8 cellular contexts compared by ENCODE assay signal in the genomic region with DNA sequence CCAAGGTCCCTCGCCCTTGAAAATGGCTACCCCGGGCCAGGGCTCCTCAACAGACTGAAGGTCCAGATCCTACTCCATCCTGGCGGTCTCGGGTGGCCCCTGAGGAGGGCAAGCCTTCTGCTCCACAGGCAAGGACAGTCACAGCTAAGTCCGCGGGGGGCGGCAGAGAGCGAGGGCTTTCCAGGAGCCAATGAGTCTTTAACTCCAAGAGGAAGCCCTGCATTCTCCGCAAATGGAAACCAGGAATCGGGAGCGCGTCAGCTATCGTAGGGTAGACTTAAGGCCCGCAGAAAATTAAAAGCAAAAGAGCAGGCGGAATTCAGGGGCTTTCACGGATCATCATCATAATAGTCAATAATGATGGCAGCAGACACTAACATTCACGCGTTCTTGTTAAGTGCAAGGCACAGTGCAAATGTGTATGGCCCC.
DNase-seq lines count a peak whose midpoint lies in the region; ATAC-seq and TF ChIP-seq lines count a peak whose summit lies in the region.

No MANE protein-coding gene starts in this region.

- peaks cover 3% of the 10 kb centered on the region for H3K9me3 ChIP-seq in MG63
- H3K9me3 ChIP-seq in thoracic aorta: no peaks in the 10 kb centered on the region

- peak overlapping the region; percentile 99 for H3K27ac Mint-ChIP-seq in activated naive CD4-positive, alpha-beta T cell treated with anti-CD3 and anti-CD28 coated beads, Interleukin-2, amount 50 U/mL, for 24 hours

- H3K4me1 ChIP-seq in thoracic aorta (ENCODE audit: control insufficient read depth in 1 of 2, low read depth in 2 of 2): peaks cover 21 to 40% of the 10 kb centered on the region in 2 donors

- peaks cover 68% of the 10 kb centered on the region for H3K4me1 Mint-ChIP-seq in activated naive CD4-positive, alpha-beta T cell treated with anti-CD3 and anti-CD28 coated beads, Interleukin-2, amount 50 U/mL, for 24 hours

- H3K4me3 ChIP-seq in MG63 (peak overlapping the region; percentile 75), thoracic aorta (peak overlapping the region; percentile 91)

- H3K4me3 Mint-ChIP-seq in activated naive CD4-positive, alpha-beta T cell treated with anti-CD3 and anti-CD28 coated beads, Interleukin-2, amount 50 U/mL, for 24 hours: peak overlapping the region; percentile 99

- H3K27me3 ChIP-seq in MG63 (no peaks in the 10 kb centered on the region), thoracic aorta (replicated peaks; ENCODE audit: insufficient read depth) (no peaks in the 10 kb centered on the region)

- DNase-seq in G401 (ENCODE audit: low spot score): peak; percentile 97
- DNase-seq in HCEC 1CT: peak; percentile 96
- peak; percentile 98 for DNase-seq in MG63
- peak; percentile 97 for DNase-seq in SK-N-DZ (ENCODE audit: low spot score)
- DNase-seq in globus pallidus (ENCODE audit: low spot score): peak; percentile 90
- peak; percentile 89 for DNase-seq in non-pigmented ciliary epithelial cell (ENCODE audit: low read depth)
- DNase-seq in thoracic aorta (ENCODE audit: low spot score): peak; percentile 89

- H3K36me3 Mint-ChIP-seq in activated naive CD4-positive, alpha-beta T cell treated with anti-CD3 and anti-CD28 coated beads, Interleukin-2, amount 50 U/mL, for 24 hours: peaks cover 18% of the 10 kb centered on the region

- peaks cover 19% of the 10 kb centered on the region for H3K9me3 Mint-ChIP-seq in activated naive CD4-positive, alpha-beta T cell treated with anti-CD3 and anti-CD28 coated beads, Interleukin-2, amount 50 U/mL, for 24 hours

- in situ Hi-C loops in G401 (cut with HindIII; ENCODE audit: low sequenced_read_pairs): no loop called here

- peak; percentile 95 for ATAC-seq in thoracic aorta (ENCODE audit: insufficient number of reproducible peaks, low FRiP score, low read depth)

- H3K36me3 ChIP-seq in MG63 (no peaks in the 10 kb centered on the region), thoracic aorta (no peaks in the 10 kb centered on the region)

- H3K27me3 Mint-ChIP-seq in activated naive CD4-positive, alpha-beta T cell treated with anti-CD3 and anti-CD28 coated beads, Interleukin-2, amount 50 U/mL, for 24 hours: no peaks in the 10 kb centered on the region

- TF ChIP-seq CTCF in thoracic aorta (IDR thresholded peaks at IDR 0.05): peak; percentile 32

- peak overlapping the region; percentile 90 to 94 for H3K27ac ChIP-seq in thoracic aorta

Comparison
In these comparisons a context has a peak if more than half of its experiments do, and no peak if none do; other contexts are left out.
1. Peak in every context shown above with its lines: DNase-seq, ATAC-seq, H3K4me3 ChIP-seq and H3K27ac ChIP-seq.